ENCODE assay signal across 9 cellular contexts in genomic region chr18:43043626-43044025, GRCh38.
"Had no signal": no experiment of that assay in that cellular context is flagged by ENCODE, and none has a peak within 500 bp of the region (broad histone marks: within the 10 kb centered on the region; RNA-seq: fewer than 3 reads in every experiment).

No MANE protein-coding gene starts in this region.

- DNase-seq: GOT3, H9, HCEC 1CT, HFFc6, IMR-90, KG1 had no signal

- FAIRE-seq: H54, HTR-8/SVneo, K562 had no signal

- ATAC-seq: K562 had no signal

- H3K4me3 ChIP-seq: K562 had no signal
